In the genomic region with DNA sequence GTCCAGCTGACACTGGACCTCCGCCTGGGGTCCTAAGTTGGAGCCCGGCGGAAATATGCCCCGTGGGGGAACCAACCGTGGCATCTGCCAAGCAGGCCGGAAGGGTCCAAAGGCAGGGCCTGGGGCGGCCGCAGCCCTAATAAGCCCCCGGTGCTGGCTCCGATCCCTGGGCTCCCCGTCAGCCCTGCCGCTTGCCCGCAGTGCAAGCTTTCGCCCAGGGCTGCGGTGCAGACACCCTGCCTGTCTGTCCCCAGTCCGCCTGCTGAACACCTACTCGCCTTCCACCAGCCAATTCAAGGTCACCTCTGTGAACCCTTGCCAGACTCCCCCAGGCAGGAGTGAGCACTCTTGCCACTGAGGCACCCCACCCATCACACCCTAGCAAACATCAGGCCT, we compare ENCODE assay signal across 1 cellular context.
TF ChIP-seq lines count a peak whose summit lies in the region.

No MANE protein-coding gene starts in this region.

TF ChIP-seq in endothelial cell of umbilical vein, 7 proteins besides CTCF, POLR2A, EP300 and RAD21:
- TF ChIP-seq FOS (IDR thresholded peaks at IDR 0.05; ENCODE audit: borderline replicate concordance, insufficient read depth, low read length) (no peak), MYC (IDR thresholded peaks at IDR 0.05; ENCODE audit: low read depth, low read length) (no peak), POLR2AphosphoS5 (IDR thresholded peaks at IDR 0.05; ENCODE audit: insufficient read depth, low read depth, low read length) (no peak), GATA2 (IDR thresholded peaks at IDR 0.05; ENCODE audit: insufficient read depth, insufficient read length, low read depth, low read length) (no peak), JUN (IDR thresholded peaks at IDR 0.05; ENCODE audit: borderline replicate concordance, insufficient read depth, insufficient read length, low read depth) (no peak), EZH2 (IDR thresholded peaks at IDR 0.05; ENCODE audit: borderline replicate concordance, low read depth, low read length, severe bottlenecking) (no peak)
- TF ChIP-seq, protein P1, sequence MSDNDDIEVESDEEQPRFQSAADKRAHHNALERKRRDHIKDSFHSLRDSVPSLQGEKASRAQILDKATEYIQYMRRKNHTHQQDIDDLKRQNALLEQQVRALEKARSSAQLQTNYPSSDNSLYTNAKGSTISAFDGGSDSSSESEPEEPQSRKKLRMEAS (IDR thresholded peaks at IDR 0.05; ENCODE audit: insufficient read depth, insufficient read length), result no peak
